In the genomic region with DNA sequence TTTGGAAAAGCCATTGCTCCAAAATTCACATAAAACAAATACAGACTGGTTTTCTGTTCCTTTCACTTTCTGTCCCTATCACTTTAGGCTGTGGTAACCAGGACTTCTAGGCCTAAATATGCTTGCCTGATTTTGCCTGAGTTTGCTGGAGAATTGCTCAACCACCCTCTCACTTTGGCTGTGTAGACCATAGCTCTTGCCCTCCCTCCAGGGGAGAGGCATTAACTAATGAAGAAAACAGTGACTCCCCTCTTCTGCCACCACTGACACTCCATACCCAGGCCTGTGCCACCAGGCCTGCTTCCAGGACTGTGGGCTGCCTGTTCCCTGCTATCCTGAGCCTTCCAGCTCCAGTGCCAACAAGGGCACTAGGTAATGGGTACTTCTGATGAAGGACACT, we compare ENCODE assay signal across 10 cellular contexts.
DNase-seq lines count a peak whose midpoint lies in the region; ATAC-seq and TF ChIP-seq lines count a peak whose summit lies in the region.
"Had no signal": no experiment of that assay in that cellular context is flagged by ENCODE, and none has a peak within 500 bp of the region (broad histone marks: within the 10 kb centered on the region; RNA-seq: fewer than 3 reads in every experiment).

No MANE protein-coding gene starts in this region.

- peaks cover 4% of the 10 kb centered on the region for H3K36me3 Mint-ChIP-seq in stimulated activated naive CD8-positive, alpha-beta T cell treated with anti-CD3 and anti-CD28 coated beads, Interleukin-15, Interleukin-2, amounts not matched to agents 100 ng/mL and 50 ng/mL, for 24 hours (ENCODE audit: low read depth)
- no peaks in the 10 kb centered on the region for H3K36me3 Mint-ChIP-seq in glutamatergic neuron (ENCODE audit: unreplicated experiment)

- H3K4me3 Mint-ChIP-seq in stimulated activated naive CD8-positive, alpha-beta T cell treated with anti-CD3 and anti-CD28 coated beads, Interleukin-15, Interleukin-2, amounts not matched to agents 100 ng/mL and 50 ng/mL, for 24 hours = peak overlapping the region; percentile 0
- no peak overlapping the region for H3K4me3 Mint-ChIP-seq in glutamatergic neuron (ENCODE audit: unreplicated experiment)

- no peak for ATAC-seq in stimulated activated naive CD8-positive, alpha-beta T cell treated with anti-CD3 and anti-CD28 coated beads, Interleukin-15, Interleukin-2, amounts not matched to agents 100 U/mL and 50 U/mL, for 24 hours
- ATAC-seq in GM21528 (IDR thresholded peaks at IDR 0.05; ENCODE audit: low FRiP score, unreplicated experiment) = no peak

- no peak overlapping the region for H3K4me3 ChIP-seq in vagina
- H3K4me3 ChIP-seq: adrenal gland had no signal

- H3K4me1 Mint-ChIP-seq in stimulated activated naive CD8-positive, alpha-beta T cell treated with anti-CD3 and anti-CD28 coated beads, Interleukin-15, Interleukin-2, amounts not matched to agents 100 ng/mL and 50 ng/mL, for 24 hours (ENCODE audit: low read depth) = peaks cover 69% of the 10 kb centered on the region
- H3K4me1 Mint-ChIP-seq in glutamatergic neuron (ENCODE audit: low read depth, unreplicated experiment) = peaks cover 25% of the 10 kb centered on the region

- H3K27ac ChIP-seq in adipose tissue (ENCODE audit: low read depth, low read length) (peak overlapping the region; percentile 19), vagina (peak overlapping the region; percentile 86)

- no peaks in the 10 kb centered on the region for H3K27me3 Mint-ChIP-seq in stimulated activated naive CD8-positive, alpha-beta T cell treated with anti-CD3 and anti-CD28 coated beads, Interleukin-15, Interleukin-2, amounts not matched to agents 100 ng/mL and 50 ng/mL, for 24 hours
- peaks cover 4% of the 10 kb centered on the region for H3K27me3 Mint-ChIP-seq in glutamatergic neuron (ENCODE audit: unreplicated experiment)

- no peaks in the 10 kb centered on the region for H3K36me3 ChIP-seq in vagina
- H3K36me3 ChIP-seq: adrenal gland had no signal

- no peak for DNase-seq in stimulated activated naive CD8-positive, alpha-beta T cell treated with anti-CD3 and anti-CD28 coated beads, Interleukin-15, Interleukin-2, amounts not matched to agents 100 U/mL and 50 U/mL, for 24 hours
- DNase-seq in mesenteric fat pad (ENCODE audit: low spot score) = peak; percentile 26
- no peak for DNase-seq in vagina (ENCODE audit: extremely low spot score in 2 of 2)
- no peak for DNase-seq in NCI-H2196 (lab: John Stamatoyannopoulos, UW; ENCODE audit: unreplicated experiment)
- no peak for DNase-seq in glutamatergic neuron
- DNase-seq: stimulated activated CD4-positive, alpha-beta T cell treated with anti-CD3 and anti-CD28 coated beads, Interleukin-2, amount 100 ng/mL, for 48 hours had no signal

- peaks cover 59% of the 10 kb centered on the region for H3K4me1 ChIP-seq in vagina

- no peaks in the 10 kb centered on the region for H3K27me3 ChIP-seq in vagina
- H3K27me3 ChIP-seq: adrenal gland had no signal

- no peaks in the 10 kb centered on the region for H3K9me3 Mint-ChIP-seq in stimulated activated naive CD8-positive, alpha-beta T cell treated with anti-CD3 and anti-CD28 coated beads, Interleukin-15, Interleukin-2, amounts not matched to agents 100 ng/mL and 50 ng/mL, for 24 hours
- H3K9me3 Mint-ChIP-seq in glutamatergic neuron (ENCODE audit: unreplicated experiment) = peaks cover 2% of the 10 kb centered on the region

- no peaks in the 10 kb centered on the region for H3K9me3 ChIP-seq in vagina
- H3K9me3 ChIP-seq: adrenal gland had no signal

- intact Hi-C loops in vagina (cut with DNase I) = no loop called here

- TF ChIP-seq CTCF in vagina (IDR thresholded peaks at IDR 0.05) = no peak
- no peak for TF ChIP-seq CTCF in glutamatergic neuron (IDR thresholded peaks at IDR 0.05; ENCODE audit: partially characterized antibody, unreplicated experiment)

- H3K27ac Mint-ChIP-seq in stimulated activated naive CD8-positive, alpha-beta T cell treated with anti-CD3 and anti-CD28 coated beads, Interleukin-15, Interleukin-2, amounts not matched to agents 100 ng/mL and 50 ng/mL, for 24 hours = peak overlapping the region; percentile 95
- H3K27ac Mint-ChIP-seq in glutamatergic neuron (ENCODE audit: unreplicated experiment) = no peak overlapping the region

- no peak for TF ChIP-seq POLR2A in vagina (IDR thresholded peaks at IDR 0.05)
